In the genomic region with DNA sequence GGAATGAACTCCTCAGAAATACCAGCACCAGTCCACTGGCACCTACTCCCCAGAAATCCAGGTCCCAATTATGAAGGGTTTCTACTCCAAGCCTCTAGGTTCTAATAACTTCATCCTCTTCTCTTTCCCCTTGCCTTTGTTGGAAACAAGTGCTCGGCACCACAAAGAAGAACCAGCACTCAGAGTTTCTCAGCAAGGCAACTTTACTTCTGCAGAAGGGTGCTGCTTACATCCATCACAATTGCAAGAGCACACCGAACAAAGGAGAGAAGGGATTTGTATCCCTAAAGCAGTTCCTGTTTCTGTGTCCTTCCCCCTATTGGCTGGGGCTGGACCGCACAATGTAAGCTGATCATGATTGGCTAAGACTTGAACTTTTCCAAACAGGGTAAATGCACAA, we compare ENCODE assay signal across 9 cellular contexts.
"Had no signal": no experiment of that assay in that cellular context is flagged by ENCODE, and none has a peak within 500 bp of the region (broad histone marks: within the 10 kb centered on the region; RNA-seq: fewer than 3 reads in every experiment).

No MANE protein-coding gene starts in this region.

- H3K4me3 Mint-ChIP-seq: GM23338, H9, HFFc6 had no signal

- FAIRE-seq: H1, H54 had no signal

- H3K4me2 ChIP-seq: GM23338 had no signal

- H3K4me1 ChIP-seq: HAP-1 had no signal

- ATAC-seq: GM23338 had no signal

- H3K27ac ChIP-seq: GM23248 had no signal

- H3K9ac ChIP-seq: GM23248 had no signal

- H3K4me1 Mint-ChIP-seq: GM23338, H9 had no signal

- H2AFZ ChIP-seq: GM23248, GM23338 had no signal

- DNase-seq: GM23248, GOT3, H7, H9, HFFc6 had no signal

- H3K27ac Mint-ChIP-seq: GM23338, H9, HFFc6 had no signal

- H3K36me3 ChIP-seq: HAP-1 had no signal

- H3K4me3 ChIP-seq: GM23248, GM23338, HAP-1 had no signal
